9 cellular contexts compared by ENCODE assay signal in the genomic region with DNA sequence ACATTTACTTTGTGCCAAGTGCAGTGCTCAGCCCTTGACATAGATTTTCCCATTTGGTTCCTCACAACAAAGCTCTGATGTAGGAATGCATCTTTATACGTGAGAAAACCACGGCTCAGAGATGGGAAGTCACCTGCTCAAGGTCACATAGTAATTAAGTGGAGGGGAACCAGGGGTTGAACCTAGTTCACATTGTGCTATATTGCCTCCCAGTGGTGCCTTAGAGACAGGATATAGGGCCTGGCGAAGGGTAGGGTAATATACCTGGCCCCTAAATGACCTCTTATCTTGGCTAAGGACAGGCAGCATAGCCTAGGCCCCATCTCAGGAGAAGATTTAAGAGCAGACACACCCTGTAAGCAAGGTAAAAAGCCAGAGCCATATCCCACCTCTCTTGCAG.
DNase-seq lines count a peak whose midpoint lies in the region; ATAC-seq, FAIRE-seq and TF ChIP-seq lines count a peak whose summit lies in the region.
"Had no signal": no experiment of that assay in that cellular context is flagged by ENCODE, and none has a peak within 500 bp of the region (broad histone marks: within the 10 kb centered on the region; RNA-seq: fewer than 3 reads in every experiment).

No MANE protein-coding gene starts in this region.

- TF ChIP-seq EP300 in upper lobe of left lung (IDR thresholded peaks at IDR 0.05) = no peak

- no peak for TF ChIP-seq CTCF in pancreas (IDR thresholded peaks at IDR 0.05)
- TF ChIP-seq CTCF in upper lobe of left lung (IDR thresholded peaks at IDR 0.05) = no peak

- H3K4me1 ChIP-seq in pancreas = peaks cover 0 to 13% (median 9%) of the 10 kb centered on the region in 3 donors
- H3K4me1 ChIP-seq in upper lobe of left lung = peaks cover 8 to 27% (median 9%) of the 10 kb centered on the region in 4 donors

- H3K36me3 Mint-ChIP-seq in activated naive CD4-positive, alpha-beta T cell treated with anti-CD3 and anti-CD28 coated beads for 36 hours (ENCODE audit: low read depth) = no peaks in the 10 kb centered on the region

- H3K27ac Mint-ChIP-seq in activated naive CD4-positive, alpha-beta T cell treated with anti-CD3 and anti-CD28 coated beads for 36 hours = peak overlapping the region; percentile 6

- intact Hi-C loops in activated naive CD4-positive, alpha-beta T cell treated with anti-CD3 and anti-CD28 coated beads for 36 hours (cut with micrococcal nuclease) = loop anchor here (1.0 to 10.0 kb wide), 11 partner anchors 69 to 980 kb away; no protein-coding TSS in a partner anchor
- intact Hi-C loops in pancreas (cut with DNase I) = no loop called here

- H3K4me3 ChIP-seq in pancreas (no peak overlapping the region), upper lobe of left lung (no peak overlapping the region)

- ATAC-seq in pancreas = peak in 3 of 4 donors; percentile 48 to 57 (median 54)
- no peak for ATAC-seq in upper lobe of left lung (ENCODE audit: low FRiP score in 2 of 2)

- FAIRE-seq in HTR-8/SVneo (lab: Jason Lieb, UNC) (peak; percentile 28), pancreas (lab: Jason Lieb, UNC) (no peak)
- FAIRE-seq: A204.1 had no signal

- CTCF ChIA-PET in activated naive CD4-positive, alpha-beta T cell treated with anti-CD3 and anti-CD28 coated beads for 36 hours (lab: Charles Lee) = interaction anchor here (0.6 to 4.0 kb wide), 11 partner anchors 16 to 397 kb away, joined by 3 to 25 read pairs (median 3); no protein-coding TSS in a partner anchor

- DNase-seq in DMS53 (lab: John Stamatoyannopoulos, UW) = peak; percentile 7
- no peak for DNase-seq in DMS53 treated with DMSO at 0.1 percent for 48 hours (lab: John Stamatoyannopoulos, UW; ENCODE audit: unreplicated experiment)
- DNase-seq in HTR-8/SVneo (ENCODE audit: insufficient read length, low spot score) = no peak
- DNase-seq in activated naive CD4-positive, alpha-beta T cell treated with anti-CD3 and anti-CD28 coated beads for 36 hours = peak; percentile 59
- DNase-seq in pancreas = no peak
- no peak for DNase-seq in upper lobe of left lung
- no peak for DNase-seq in cerebellum (ENCODE audit: low spot score)
- DNase-seq in NCI-H146 treated with DMSO at 0.1 percent for 48 hours (lab: John Stamatoyannopoulos, UW; ENCODE audit: unreplicated experiment) = no peak

- no peaks in the 10 kb centered on the region for H3K27me3 Mint-ChIP-seq in activated naive CD4-positive, alpha-beta T cell treated with anti-CD3 and anti-CD28 coated beads for 36 hours (ENCODE audit: low read depth)

- H3K36me3 ChIP-seq in pancreas = no peaks in the 10 kb centered on the region
- no peaks in the 10 kb centered on the region for H3K36me3 ChIP-seq in upper lobe of left lung

- H3K27me3 ChIP-seq in pancreas (no peaks in the 10 kb centered on the region), upper lobe of left lung (no peaks in the 10 kb centered on the region)

- H3K9me3 ChIP-seq in pancreas (no peaks in the 10 kb centered on the region), upper lobe of left lung (no peaks in the 10 kb centered on the region)

- H3K27ac ChIP-seq in pancreas (no peak overlapping the region), upper lobe of left lung (peak overlapping the region in 1 of 4 donors; percentile 18)

- peaks cover 12% of the 10 kb centered on the region for H3K4me1 Mint-ChIP-seq in activated naive CD4-positive, alpha-beta T cell treated with anti-CD3 and anti-CD28 coated beads for 36 hours (ENCODE audit: low read depth)

- peak in 1 of 4 donors; percentile 11 for TF ChIP-seq POLR2A in upper lobe of left lung (IDR thresholded peaks at IDR 0.05)

- 44 to 52% methylated on average over 3 of the region's 3 CpGs for WGBS in pancreas, 2 donors
- WGBS in upper lobe of left lung, 2 donors = 55 to 73% methylated on average over 3 of the region's 3 CpGs

- H3K9me3 Mint-ChIP-seq in activated naive CD4-positive, alpha-beta T cell treated with anti-CD3 and anti-CD28 coated beads for 36 hours = no peaks in the 10 kb centered on the region

- H3K4me3 Mint-ChIP-seq in activated naive CD4-positive, alpha-beta T cell treated with anti-CD3 and anti-CD28 coated beads for 36 hours = no peak overlapping the region

Comparison
In these comparisons a context has a peak if more than half of its experiments do, and no peak if none do; other contexts are left out.
1. DNase-seq: peak in DMS53 (single experiment) and activated naive CD4-positive, alpha-beta T cell treated with anti-CD3 and anti-CD28 coated beads for 36 hours (single experiment); none in DMS53 treated with DMSO at 0.1 percent for 48 hours (single experiment), HTR-8/SVneo (single experiment), pancreas (0 of 6), upper lobe of left lung (0 of 2), cerebellum (single experiment) and NCI-H146 treated with DMSO at 0.1 percent for 48 hours (single experiment).
2. ATAC-seq: peak in pancreas (3 of 4); none in upper lobe of left lung (0 of 2).